Comparison of ENCODE assay signal across 21 cellular contexts in the genomic region with DNA sequence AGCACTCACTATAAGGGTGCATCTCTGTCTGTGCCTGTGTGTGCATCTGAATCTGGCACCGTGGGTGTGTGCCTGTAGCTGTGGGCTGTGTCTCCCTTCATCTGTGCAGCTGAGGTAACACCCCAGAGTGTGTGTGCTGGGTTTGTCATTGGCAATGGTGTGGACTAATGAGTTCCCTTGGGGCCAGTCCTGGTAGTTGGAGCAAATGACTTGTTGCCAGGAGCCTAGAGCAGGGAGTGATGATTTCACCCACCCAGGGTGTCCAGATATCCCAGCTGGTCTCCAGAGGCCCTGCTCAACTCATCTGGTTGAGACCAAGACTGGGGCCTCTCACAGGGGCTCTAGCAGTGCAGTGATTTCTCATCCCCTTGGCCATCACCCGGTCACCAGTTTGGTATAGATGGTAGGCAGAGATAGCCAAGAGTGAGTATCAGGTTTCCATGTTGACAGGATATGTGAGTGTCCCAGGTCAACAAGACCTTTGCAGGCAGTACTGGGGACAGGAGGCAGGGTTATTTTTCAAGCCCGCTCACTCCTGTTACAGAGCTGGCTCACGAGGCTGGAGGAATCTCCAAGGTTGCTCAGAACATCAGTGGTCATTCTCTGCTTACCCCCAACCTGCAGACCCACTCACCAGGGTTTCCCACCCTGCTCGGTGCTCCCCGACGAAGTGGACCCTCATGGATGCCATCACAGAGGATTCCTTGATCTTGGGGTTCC. TPM values are rescaled to one million over a fixed set of nuclear protein-coding genes. Genes with fewer than 3 reads are reported as not detected.
A peak's percentile ranks its signal among the peaks of the same experiment; 100 is the strongest.
DNase-seq lines count a peak whose midpoint lies in the region; ATAC-seq and TF ChIP-seq lines count a peak whose summit lies in the region.
"Had no signal": no experiment of that assay in that cellular context is flagged by ENCODE, and none has a peak within 500 bp of the region (broad histone marks: within the 10 kb centered on the region; RNA-seq: fewer than 3 reads in every experiment).

No MANE protein-coding gene starts in this region.

- no peak for ATAC-seq in activated T-cell treated with anti-CD3 and anti-CD28 coated beads, Interleukin-2, amount 50 U/mL, for 72 hours (replicated peaks in 1 of 2)
- ATAC-seq: A549, heart right ventricle had no signal

- no peaks in the 10 kb centered on the region for H3K9me3 Mint-ChIP-seq in activated T-cell treated with anti-CD3 and anti-CD28 coated beads, Interleukin-2, amount 50 U/mL, for 72 hours
- H3K9me3 Mint-ChIP-seq: endodermal cell had no signal

- TF ChIP-seq EP300 in stomach (IDR thresholded peaks at IDR 0.05): no peak

- peak; percentile 1 for DNase-seq in NCI-H748 (lab: John Stamatoyannopoulos, UW; ENCODE audit: unreplicated experiment)
- no peak for DNase-seq in NCI-H748 treated with DMSO at 0.1 percent for 48 hours (lab: John Stamatoyannopoulos, UW)
- peak; percentile 2 for DNase-seq in NCI-H146 treated with DMSO at 0.1 percent for 48 hours (lab: John Stamatoyannopoulos, UW; ENCODE audit: unreplicated experiment)
- peak in 4 of 10 donors; percentile 50 to 63 (median 53) for DNase-seq in dorsolateral prefrontal cortex
- peak; percentile 29 for DNase-seq in superior temporal gyrus (ENCODE audit: extremely low spot score)
- no peak for DNase-seq in stomach
- DNase-seq in activated T-cell treated with anti-CD3 and anti-CD28 coated beads, Interleukin-2, amount 50 U/mL, for 72 hours: no peak
- DNase-seq in KG1 (lab: John Stamatoyannopoulos, UW): no peak
- DNase-seq: activated naive CD4-positive, alpha-beta T cell treated with anti-CD3 and anti-CD28 coated beads, Interleukin-2, amount 50 U/mL, for 16 hours; activated T-cell treated with anti-CD3 and anti-CD28 coated beads for 4 hours; C1 segment of cervical spinal cord; endodermal cell; heart right ventricle; NCI-H1105 treated with DMSO at 0.1 percent for 48 hours; NCI-H2227 treated with DMSO at 0.1 percent for 48 hours; stimulated activated CD4-positive, alpha-beta T cell treated with anti-CD3 and anti-CD28 coated beads, Interleukin-2, amount 100 ng/mL, for 48 hours; T-helper 1 cell had no signal

- intact Hi-C loops in dorsolateral prefrontal cortex (cut with DNase I): no loop called here
- intact Hi-C loops in stomach (cut with DNase I; ENCODE audit: low total_unique reads): no loop called here

- H3K36me3 ChIP-seq in stomach: no peaks in the 10 kb centered on the region
- H3K36me3 ChIP-seq: ascending aorta, heart right ventricle had no signal

- peaks cover 9% of the 10 kb centered on the region for H3K4me1 Mint-ChIP-seq in activated T-cell treated with anti-CD3 and anti-CD28 coated beads, Interleukin-2, amount 50 U/mL, for 72 hours (ENCODE audit: low read depth)

- H3K27me3 ChIP-seq in dorsolateral prefrontal cortex (no peaks in the 10 kb centered on the region), stomach (peaks cover 0 to 24% (median 0%) of the 10 kb centered on the region in 3 donors)
- H3K27me3 ChIP-seq: ascending aorta had no signal

- TF ChIP-seq POLR2A in stomach (IDR thresholded peaks at IDR 0.05): no peak

- H3K4me3 ChIP-seq in dorsolateral prefrontal cortex: no peak overlapping the region
- no peak overlapping the region for H3K4me3 ChIP-seq in stomach
- H3K4me3 ChIP-seq: A549, ascending aorta, heart right ventricle, lung had no signal

- no peaks in the 10 kb centered on the region for H3K27me3 Mint-ChIP-seq in activated T-cell treated with anti-CD3 and anti-CD28 coated beads, Interleukin-2, amount 50 U/mL, for 72 hours (ENCODE audit: low read depth)

- H3K9me3 ChIP-seq in stomach: no peaks in the 10 kb centered on the region
- H3K9me3 ChIP-seq: A549, ascending aorta, heart right ventricle had no signal

- no peak overlapping the region for H3K27ac Mint-ChIP-seq in activated T-cell treated with anti-CD3 and anti-CD28 coated beads, Interleukin-2, amount 50 U/mL, for 72 hours
- H3K27ac Mint-ChIP-seq: endodermal cell had no signal

- H3K27ac ChIP-seq in dorsolateral prefrontal cortex (peak overlapping the region in 37 of 59 donors; percentile 5 to 100 (median 97)), stomach (no peak overlapping the region)
- H3K27ac ChIP-seq: A549, ascending aorta, heart right ventricle, KMS-11 had no signal

- no peaks in the 10 kb centered on the region for H3K36me3 Mint-ChIP-seq in activated T-cell treated with anti-CD3 and anti-CD28 coated beads, Interleukin-2, amount 50 U/mL, for 72 hours (ENCODE audit: insufficient read depth in 2 of 2)

- 47 to 69% (median 55%) methylated on average over 6 to 7 of the region's 7 CpGs for WGBS in stomach, 5 donors

- no peak for TF ChIP-seq CTCF in dorsolateral prefrontal cortex (IDR thresholded peaks at IDR 0.05 in 54 of 56, conservative IDR thresholded peaks at IDR 0.05 in 2 of 56; ENCODE audit: low read depth in 1 of 56, partially characterized antibody in 56 of 56)
- no peak for TF ChIP-seq CTCF in stomach (IDR thresholded peaks at IDR 0.05)

- H3K4me3 Mint-ChIP-seq in activated T-cell treated with anti-CD3 and anti-CD28 coated beads, Interleukin-2, amount 50 U/mL, for 72 hours: no peak overlapping the region
- H3K4me3 Mint-ChIP-seq: endodermal cell had no signal

- H3K4me1 ChIP-seq in stomach: peaks cover 12 to 18% (median 15%) of the 10 kb centered on the region in 4 donors

RNA-seq across cellular contexts. Expression of a gene that starts 4.1 kb away (rescaled TPM):
- total RNA-seq in dorsolateral prefrontal cortex: 100 to 1,000 TPM in 22 of 120 experiments, 10 to 100 TPM in 98; 48.3 to 174 (median 79.7) TPM
- 10 to 100 TPM in 2 of 5 donors, 1 to 10 TPM in 2, not detected in 1; 4.9 to 16.2 (median 12.4) TPM for total RNA-seq in stomach
- 10 to 100 TPM; 15.4 to 16.6 (median 16.3) TPM for polyA plus RNA-seq in stomach
- 1 to 10 TPM; 6.2 to 8.0 TPM for total RNA-seq in activated T-cell treated with anti-CD3 and anti-CD28 coated beads, Interleukin-2, amount 50 U/mL, for 72 hours

RNA-seq across cellular contexts. Expression of a gene that starts 55.9 kb away (rescaled TPM):
- total RNA-seq in dorsolateral prefrontal cortex (10 to 100 TPM; 10.9 to 21.6 (median 16.2) TPM), stomach (10 to 100 TPM in 4 of 5 donors, 1 to 10 TPM in 1; 6.2 to 21.1 (median 16.9) TPM)
- polyA plus RNA-seq in stomach: 1 to 10 TPM in 2 of 3 donors, under 1 TPM in 1; 0.92 to 4.8 (median 3.1) TPM
- total RNA-seq in activated T-cell treated with anti-CD3 and anti-CD28 coated beads, Interleukin-2, amount 50 U/mL, for 72 hours: 100 to 1,000 TPM; 138 to 144 TPM

Comparison
In these comparisons a context has a peak if more than half of its experiments do, and no peak if none do; other contexts are left out.
1. DNase-seq: peak in NCI-H748 (single experiment), NCI-H146 treated with DMSO at 0.1 percent for 48 hours (single experiment) and superior temporal gyrus (single experiment); none in NCI-H748 treated with DMSO at 0.1 percent for 48 hours (single experiment), stomach (single experiment), activated T-cell treated with anti-CD3 and anti-CD28 coated beads, Interleukin-2, amount 50 U/mL, for 72 hours (0 of 2) and KG1 (single experiment).
2. H3K27ac ChIP-seq: peak in dorsolateral prefrontal cortex (37 of 59); none in stomach (0 of 5).
3. RNA of a gene that starts 55.9 kb away (total RNA-seq): 138 to 144 TPM in activated T-cell treated with anti-CD3 and anti-CD28 coated beads, Interleukin-2, amount 50 U/mL, for 72 hours; 6.2 to 21.1 TPM in stomach and 10.9 to 21.6 TPM in dorsolateral prefrontal cortex; every median in the first group is over 4 times any median in the second.